Comparison of ENCODE assay signal across 8 cellular contexts in genomic region chr9:72524820-72525539, GRCh38. TPM values are rescaled to one million over a fixed set of nuclear protein-coding genes. Genes with fewer than 3 reads are reported as not detected.
DNase-seq lines count a peak whose midpoint lies in the region; ATAC-seq and TF ChIP-seq lines count a peak whose summit lies in the region.

No MANE protein-coding gene starts in this region.

- no peaks in the 10 kb centered on the region for H3K9me3 ChIP-seq in fibroblast of lung (ENCODE audit: control insufficient read depth, insufficient read depth, low read depth, low read length)

- no peaks in the 10 kb centered on the region for H4K20me1 ChIP-seq in fibroblast of lung (ENCODE audit: control insufficient read depth, extremely low read depth, insufficient read depth, low read length)

- H3K27me3 ChIP-seq in fibroblast of lung (ENCODE audit: control insufficient read depth, insufficient read depth, low read length) = no peaks in the 10 kb centered on the region

- H3K4me2 ChIP-seq in fibroblast of lung (ENCODE audit: extremely low read depth, insufficient read depth, low read length) = peak overlapping the region; percentile 33

- no peaks in the 10 kb centered on the region for H3K36me3 ChIP-seq in fibroblast of lung (ENCODE audit: control insufficient read depth, insufficient read depth, low read length)

- peak overlapping the region; percentile 77 for H3K27ac ChIP-seq in fibroblast of lung (ENCODE audit: insufficient read depth, low read length)

- H2AFZ ChIP-seq in fibroblast of lung (ENCODE audit: low read length) = no peak overlapping the region

- peaks cover 13% of the 10 kb centered on the region for H3K4me1 ChIP-seq in fibroblast of lung (ENCODE audit: control insufficient read depth, extremely low read depth, insufficient read depth, low read length)

- no peak overlapping the region for H3K9ac ChIP-seq in fibroblast of lung (ENCODE audit: insufficient read depth, low read length)

- ATAC-seq in HG02642 (IDR thresholded peaks at IDR 0.05; ENCODE audit: poor library complexity, unreplicated experiment) = peak; percentile 67

- no peak overlapping the region for H3K4me3 ChIP-seq in fibroblast of lung (replicated peaks in 1 of 4; ENCODE audit: control extremely low read depth in 1 of 4, insufficient read depth in 1 of 4, low read depth in 3 of 4, low read length in 4 of 4)

- TF ChIP-seq CTCF in fibroblast of lung (conservative IDR thresholded peaks at IDR 0.05 in 1 of 2, IDR thresholded peaks at IDR 0.05 in 1 of 2; ENCODE audit: low read depth in 1 of 2, low read length in 2 of 2) = no peak

- peak; percentile 25 for DNase-seq in NCI-H82 (lab: John Stamatoyannopoulos, UW)
- no peak for DNase-seq in NCI-H82 treated with DMSO at 0.1 percent for 48 hours (lab: John Stamatoyannopoulos, UW; ENCODE audit: unreplicated experiment)
- DNase-seq in T-helper 22 cell (ENCODE audit: low read depth) = peak; percentile 36
- peak; percentile 92 to 100 for DNase-seq in fibroblast of lung (ENCODE audit: low read depth in 2 of 2)
- peak; percentile 33 for DNase-seq in retina
- no peak for DNase-seq in SKM-1 (lab: John Stamatoyannopoulos, UW; ENCODE audit: unreplicated experiment)
- DNase-seq in effector CD8-positive, alpha-beta T cell (lab: John Stamatoyannopoulos, UW) = no peak

- no peaks in the 10 kb centered on the region for H3K79me2 ChIP-seq in fibroblast of lung (ENCODE audit: control insufficient read depth, insufficient read depth, low read length)

RNA-seq across cellular contexts. Expression of gene TMC1, which starts 3.6 kb away (rescaled TPM):
- total RNA-seq in fibroblast of lung = 0.33 TPM in 1 of 2 replicates, not detected in the other
- polyA plus RNA-seq in fibroblast of lung = 0.02 and 0.27 TPM in 2 replicates
- polyA plus RNA-seq in fibroblast of lung (2012) = 0.28 TPM in 1 of 2 replicates, not detected in the other
- not detected in 2 replicates for polyA minus RNA-seq in fibroblast of lung (ENCODE audit: low replicate concordance)

Comparison
In these comparisons a context has a peak if more than half of its experiments do, and no peak if none do; other contexts are left out.
1. DNase-seq: peak in NCI-H82 (single experiment), T-helper 22 cell (single experiment), fibroblast of lung (2 of 2) and retina (single experiment); none in NCI-H82 treated with DMSO at 0.1 percent for 48 hours (single experiment), SKM-1 (single experiment) and effector CD8-positive, alpha-beta T cell (single experiment).